ENCODE assay signal across 10 cellular contexts in genomic region chr19:3785464-3785937, GRCh38. TPM values are rescaled to one million over a fixed set of nuclear protein-coding genes. Genes with fewer than 3 reads are reported as not detected.
DNase-seq lines count a peak whose midpoint lies in the region; ATAC-seq and TF ChIP-seq lines count a peak whose summit lies in the region.
"Had no signal": no experiment of that assay in that cellular context is flagged by ENCODE, and none has a peak within 500 bp of the region (broad histone marks: within the 10 kb centered on the region; RNA-seq: fewer than 3 reads in every experiment).

No MANE protein-coding gene starts in this region.

- H3K79me1 ChIP-seq in H9 (ENCODE audit: insufficient read depth, low read depth, low read length, poor library complexity, severe bottlenecking): no peaks in the 10 kb centered on the region
- no peaks in the 10 kb centered on the region for H3K79me1 ChIP-seq in mesenchymal stem cell (replicated peaks; ENCODE audit: low read length, poor library complexity, severe bottlenecking)

- H4K8ac ChIP-seq in H9 (replicated peaks; ENCODE audit: insufficient read length, low read depth, low read length) (no peak overlapping the region), mesenchymal stem cell (ENCODE audit: low read length) (no peak overlapping the region)

- H2BK5ac ChIP-seq in H9 (ENCODE audit: insufficient read length, low read length): no peak overlapping the region
- no peak overlapping the region for H2BK5ac ChIP-seq in mesenchymal stem cell (ENCODE audit: low read depth, low read length, poor library complexity, severe bottlenecking)

- H3K4me1 ChIP-seq in H9 (ENCODE audit: insufficient read depth, low read length): no peaks in the 10 kb centered on the region
- no peaks in the 10 kb centered on the region for H3K4me1 ChIP-seq in right cardiac atrium (ENCODE audit: control insufficient read depth, insufficient read depth, low read length)
- H3K4me1 ChIP-seq in PC-9 (replicated peaks; ENCODE audit: insufficient read depth): no peaks in the 10 kb centered on the region
- peaks cover 10% of the 10 kb centered on the region for H3K4me1 ChIP-seq in mesenchymal stem cell (ENCODE audit: control insufficient read depth, insufficient read depth, low read depth, low read length)

- H2BK15ac ChIP-seq in H9 (ENCODE audit: low read depth, low read length) (no peak overlapping the region), mesenchymal stem cell (ENCODE audit: low read depth, poor library complexity, severe bottlenecking) (no peak overlapping the region)

- H3K14ac ChIP-seq in H9 (ENCODE audit: insufficient read depth, low read length): no peak overlapping the region
- H3K14ac ChIP-seq in mesenchymal stem cell (ENCODE audit: low read length in 2 of 2): no peak overlapping the region

- CTCF ChIA-PET in PC-9 (lab: Charles Lee): no interaction called here

- H4K91ac ChIP-seq in H9 (ENCODE audit: insufficient read length, low read depth, low read length): no peak overlapping the region
- no peak overlapping the region for H4K91ac ChIP-seq in mesenchymal stem cell (ENCODE audit: low read length)

- no peaks in the 10 kb centered on the region for H3F3A ChIP-seq in PC-9 (ENCODE audit: insufficient read depth, low read depth)

- no peak for DNase-seq in H9
- DNase-seq in activated CD4-positive, alpha-beta T cell treated with anti-CD3 and anti-CD28 coated beads for 48 hours: peak; percentile 47
- no peak for DNase-seq in right cardiac atrium
- DNase-seq in stimulated activated CD4-positive, alpha-beta T cell treated with anti-CD3 and anti-CD28 coated beads, Interleukin-15, amount 100 ng/mL, for 24 hours: peak; percentile 65
- DNase-seq in PC-9: no peak
- DNase-seq in mesenchymal stem cell: no peak
- DNase-seq: NCI-H510A treated with DMSO at 0.1 percent for 48 hours had no signal

- no peak overlapping the region for H2AFZ ChIP-seq in H9 (ENCODE audit: low read length)
- H2AFZ ChIP-seq in PC-9: no peak overlapping the region
- H2AFZ ChIP-seq in mesenchymal stem cell (ENCODE audit: low read depth, low read length): no peak overlapping the region

- peak overlapping the region; percentile 36 for H3K4me3 ChIP-seq in right cardiac atrium (ENCODE audit: low read length)
- no peak overlapping the region for H3K4me3 ChIP-seq in PC-9
- no peak overlapping the region for H3K4me3 ChIP-seq in mesenchymal stem cell (ENCODE audit: insufficient read depth in 1 of 2, low read depth in 1 of 2, low read length in 2 of 2)

- no peaks in the 10 kb centered on the region for H3K9me2 ChIP-seq in PC-9 (ENCODE audit: insufficient read depth)

- H2BK120ac ChIP-seq in H9 (ENCODE audit: low read depth, low read length, poor library complexity, severe bottlenecking) (no peak overlapping the region), mesenchymal stem cell (ENCODE audit: low read depth, low read length) (no peak overlapping the region)

- no peaks in the 10 kb centered on the region for H3K36me3 ChIP-seq in PC-9 (ENCODE audit: low read depth)
- no peaks in the 10 kb centered on the region for H3K36me3 ChIP-seq in mesenchymal stem cell (ENCODE audit: control insufficient read depth in 1 of 2, insufficient read depth in 2 of 2, low read depth in 1 of 2, low read length in 2 of 2)

- no peak overlapping the region for H3K23ac ChIP-seq in H9 (ENCODE audit: insufficient read length, low read depth, low read length)
- no peak overlapping the region for H3K23ac ChIP-seq in mesenchymal stem cell (ENCODE audit: low read length in 2 of 2)

- peak overlapping the region; percentile 64 to 83 for H3K4me3 Mint-ChIP-seq in H9

- no peak overlapping the region for H3K18ac ChIP-seq in H9 (ENCODE audit: insufficient read length, low read depth, low read length)
- no peak overlapping the region for H3K18ac ChIP-seq in mesenchymal stem cell (ENCODE audit: low read depth in 1 of 2, low read length in 2 of 2)

- H3K27me3 ChIP-seq in H9 (ENCODE audit: insufficient read depth, low read length): peaks cover 2% of the 10 kb centered on the region; the same call in 1 of the 2 replicates
- H3K27me3 ChIP-seq in right cardiac atrium (ENCODE audit: control insufficient read depth, insufficient read depth): no peaks in the 10 kb centered on the region
- peaks cover 5% of the 10 kb centered on the region; the same call in 1 of the 2 replicates for H3K27me3 ChIP-seq in PC-9 (ENCODE audit: insufficient read depth, low read depth)
- H3K27me3 ChIP-seq in mesenchymal stem cell (ENCODE audit: control insufficient read depth in 1 of 2, insufficient read depth in 1 of 2, low read length in 2 of 2): peaks cover 26 to 45% of the 10 kb centered on the region in 2 experiments

- peaks cover 5 to 8% of the 10 kb centered on the region in 2 experiments for H3K4me1 Mint-ChIP-seq in H9

- H2BK20ac ChIP-seq in H9 (ENCODE audit: low read depth, low read length, poor library complexity, severe bottlenecking): no peak overlapping the region

- H3K9ac ChIP-seq in H9 (ENCODE audit: extremely low read depth, insufficient read length, low read length): no peak overlapping the region
- no peak overlapping the region for H3K9ac ChIP-seq in mesenchymal stem cell (ENCODE audit: low read length)

- WGBS in H9 (ENCODE audit: extremely low coverage, insufficient read length, low lambda C conversion rate): no CpG with 5 or more reads among the region's 47 CpGs
- 2% methylated on average over 47 of the region's 47 CpGs for WGBS in right cardiac atrium
- 6% methylated on average over 40 of the region's 47 CpGs for WGBS in mesenchymal stem cell

- H3K36me3 Mint-ChIP-seq in H9 (ENCODE audit: insufficient read depth in 1 of 3, low read depth in 3 of 3): peaks cover 21 to 24% (median 21%) of the 10 kb centered on the region in 3 experiments

- H3K9me3 Mint-ChIP-seq in H9: peaks cover 21 to 23% of the 10 kb centered on the region in 2 experiments

- H3K27me3 Mint-ChIP-seq in H9 (ENCODE audit: low read depth): peaks cover 69% of the 10 kb centered on the region

- TF ChIP-seq CTCF in H9 (conservative IDR thresholded peaks at IDR 0.05) (no peak), PC-9 (conservative IDR thresholded peaks at IDR 0.05) (no peak)

- H3K27ac ChIP-seq in H9 (ENCODE audit: insufficient read length, low read depth, low read length) (no peak overlapping the region), right cardiac atrium (ENCODE audit: low read length) (no peak overlapping the region), PC-9 (no peak overlapping the region), mesenchymal stem cell (ENCODE audit: low read length, poor library complexity, severe bottlenecking) (no peak overlapping the region)

- no peak overlapping the region for H2BK12ac ChIP-seq in H9 (ENCODE audit: insufficient read length, low read depth, low read length)
- no peak overlapping the region for H2BK12ac ChIP-seq in mesenchymal stem cell (ENCODE audit: low read length in 2 of 2)

- H3K79me2 ChIP-seq in H9 (ENCODE audit: insufficient read depth, low read length) (no peaks in the 10 kb centered on the region), PC-9 (ENCODE audit: low read depth) (no peaks in the 10 kb centered on the region)

- H3K27ac Mint-ChIP-seq in H9: no peak overlapping the region

- no TSS peak for BruUV-seq in PC-9 (replicated peaks; lab: Mats Ljungman, UMichigan)

- POLR2A ChIA-PET in PC-9 (lab: Charles Lee; ENCODE audit: unreplicated experiment): no interaction called here

- intact Hi-C loops in right cardiac atrium (cut with DNase I): no loop called here
- intact Hi-C loops in PC-9 (cut with micrococcal nuclease; ENCODE audit: unreplicated experiment): no loop called here

- H3K56ac ChIP-seq in H9 (ENCODE audit: insufficient read length, low read depth, low read length): no peak overlapping the region

- no peak overlapping the region for H3T11ph ChIP-seq in H9 (ENCODE audit: low read length)

- H3K9me3 ChIP-seq in H9 (ENCODE audit: control insufficient read depth, low read depth, low read length) (peaks cover 19% of the 10 kb centered on the region), right cardiac atrium (ENCODE audit: control insufficient read depth, low read length) (peaks cover 10% of the 10 kb centered on the region), PC-9 (ENCODE audit: insufficient read depth, low read depth) (no peaks in the 10 kb centered on the region), mesenchymal stem cell (ENCODE audit: control insufficient read depth, low read length) (peaks cover 24% of the 10 kb centered on the region)

- H4K20me1 ChIP-seq in H9 (ENCODE audit: control insufficient read depth, insufficient read depth, insufficient read length) (no peaks in the 10 kb centered on the region), PC-9 (ENCODE audit: insufficient read depth) (no peaks in the 10 kb centered on the region)

- ATAC-seq in right cardiac atrium (no peak), GM21619 (IDR thresholded peaks at IDR 0.05; ENCODE audit: unreplicated experiment) (no peak), HG02571 (IDR thresholded peaks at IDR 0.05; ENCODE audit: unreplicated experiment) (no peak)

- no peak overlapping the region for H4K5ac ChIP-seq in H9 (ENCODE audit: insufficient read length, low read depth, low read length)

- H3K4ac ChIP-seq in H9 (ENCODE audit: low read depth, low read length): no peak overlapping the region
- H3K4ac ChIP-seq in mesenchymal stem cell (ENCODE audit: low read depth in 1 of 2, low read length in 2 of 2): no peak overlapping the region

- H3K23me2 ChIP-seq in H9 (ENCODE audit: insufficient read length, low read depth, low read length, poor library complexity, severe bottlenecking): no peaks in the 10 kb centered on the region

- H3K4me2 ChIP-seq in H9 (ENCODE audit: insufficient read depth, insufficient read length, low read length): peak overlapping the region; percentile 54
- no peak overlapping the region for H3K4me2 ChIP-seq in PC-9
- no peak overlapping the region for H3K4me2 ChIP-seq in mesenchymal stem cell (ENCODE audit: low read length, poor library complexity, severe bottlenecking)

- no peak overlapping the region for H2AK5ac ChIP-seq in H9 (ENCODE audit: insufficient read length, low read length)
- no peak overlapping the region for H2AK5ac ChIP-seq in mesenchymal stem cell (ENCODE audit: low read length, severe bottlenecking)

RNA-seq across cellular contexts. Expression of gene MATK, which starts 0.7 kb away (rescaled TPM):
- total RNA-seq in H9 (2021) (11.0 and 13.5 TPM in 2 replicates), right cardiac atrium (1 to 10 TPM in 2 of 4 donors, under 1 TPM in 2; 0.51 to 1.8 (median 1.0) TPM), PC-9 (2021) (not detected in 2 replicates)
- 0.36 TPM for polyA plus RNA-seq in right cardiac atrium
- not detected for polyA plus RNA-seq in mesenchymal stem cell (2013, experiment 1 of 2)
- polyA plus RNA-seq in mesenchymal stem cell (2013, experiment 2 of 2): not detected

RNA-seq across cellular contexts. Expression of gene RAX2, which starts 13.5 kb away (rescaled TPM):
- not detected in 2 replicates for total RNA-seq in H9 (2021)
- total RNA-seq in right cardiac atrium: not detected
- polyA plus RNA-seq in right cardiac atrium: not detected
- not detected in 2 replicates for total RNA-seq in PC-9 (2021)
- not detected for polyA plus RNA-seq in mesenchymal stem cell (2013, experiment 1 of 2)
- polyA plus RNA-seq in mesenchymal stem cell (2013, experiment 2 of 2): not detected
- total RNA-seq: dermis microvascular lymphatic vessel endothelial cell had no signal

RNA-seq across cellular contexts. Expression of gene MRPL54, which starts 23.0 kb away (rescaled TPM):
- 60.0 and 65.5 TPM in 2 replicates for total RNA-seq in H9 (2021)
- total RNA-seq in right cardiac atrium: 10 to 100 TPM; 62.9 to 78.1 (median 69.4) TPM
- polyA plus RNA-seq in right cardiac atrium: 129 TPM
- 31.6 and 42.0 TPM in 2 replicates for total RNA-seq in PC-9 (2021)
- polyA plus RNA-seq in mesenchymal stem cell (2013, experiment 1 of 2): 54.1 TPM
- 56.4 TPM for polyA plus RNA-seq in mesenchymal stem cell (2013, experiment 2 of 2)

RNA-seq across cellular contexts. Expression of gene APBA3, which starts 24.0 kb away (rescaled TPM):
- total RNA-seq in H9 (2021) (21.3 and 21.8 TPM in 2 replicates), right cardiac atrium (10 to 100 TPM; 10.5 to 14.0 (median 11.8) TPM), PC-9 (2021) (16.0 and 22.1 TPM in 2 replicates)
- polyA plus RNA-seq in right cardiac atrium: 13.1 TPM
- 12.8 TPM for polyA plus RNA-seq in mesenchymal stem cell (2013, experiment 1 of 2)
- 13.3 TPM for polyA plus RNA-seq in mesenchymal stem cell (2013, experiment 2 of 2)

Comparison
In these comparisons a context has a peak if more than half of its experiments do, and no peak if none do; other contexts are left out.
1. DNase-seq: peak in activated CD4-positive, alpha-beta T cell treated with anti-CD3 and anti-CD28 coated beads for 48 hours (single experiment) and stimulated activated CD4-positive, alpha-beta T cell treated with anti-CD3 and anti-CD28 coated beads, Interleukin-15, amount 100 ng/mL, for 24 hours (single experiment); none in H9 (single experiment), right cardiac atrium (0 of 3), PC-9 (0 of 2) and mesenchymal stem cell (single experiment).